Comparison of ENCODE assay signal across 20 cellular contexts in genomic region chr9:95104966-95105365, GRCh38.
DNase-seq lines count a peak whose midpoint lies in the region; ATAC-seq, FAIRE-seq and TF ChIP-seq lines count a peak whose summit lies in the region.
"Had no signal": no experiment of that assay in that cellular context is flagged by ENCODE, and none has a peak within 500 bp of the region (broad histone marks: within the 10 kb centered on the region; RNA-seq: fewer than 3 reads in every experiment).

No MANE protein-coding gene starts in this region.

- H3K4me3 Mint-ChIP-seq in astrocyte (ENCODE audit: unreplicated experiment): no peak overlapping the region

- H3F3A ChIP-seq in smooth muscle cell (ENCODE audit: low read depth): peaks cover 3% of the 10 kb centered on the region

- H3K27me3 ChIP-seq in astrocyte (ENCODE audit: insufficient read depth, low read length) (no peaks in the 10 kb centered on the region), right atrium auricular region (no peaks in the 10 kb centered on the region), smooth muscle cell (ENCODE audit: low read depth) (no peaks in the 10 kb centered on the region)
- H3K27me3 ChIP-seq: cardiac muscle cell, heart right ventricle, testis had no signal

- H2AFZ ChIP-seq in astrocyte (ENCODE audit: low read depth, low read length) (no peak overlapping the region), smooth muscle cell (ENCODE audit: low read depth) (no peak overlapping the region)
- H2AFZ ChIP-seq: GM23248 had no signal

- no peaks in the 10 kb centered on the region for H3K27me3 Mint-ChIP-seq in astrocyte (ENCODE audit: low read depth, unreplicated experiment)

- H3K36me3 ChIP-seq in astrocyte (ENCODE audit: insufficient read depth, low read length): peaks cover 6% of the 10 kb centered on the region
- H3K36me3 ChIP-seq in right atrium auricular region: peaks cover 61% of the 10 kb centered on the region
- no peaks in the 10 kb centered on the region for H3K36me3 ChIP-seq in smooth muscle cell (ENCODE audit: low read depth)

- peaks cover 8% of the 10 kb centered on the region for H4K20me1 ChIP-seq in astrocyte (ENCODE audit: insufficient read depth, low read length)
- H4K20me1 ChIP-seq in smooth muscle cell (ENCODE audit: low read depth): no peaks in the 10 kb centered on the region

- no peak for TF ChIP-seq CTCF in astrocyte (IDR thresholded peaks at IDR 0.05; ENCODE audit: insufficient read depth, low read depth, low read length)
- TF ChIP-seq CTCF in right atrium auricular region (IDR thresholded peaks at IDR 0.05): no peak
- TF ChIP-seq CTCF in smooth muscle cell (IDR thresholded peaks at IDR 0.05; ENCODE audit: borderline replicate concordance, insufficient read depth, poor library complexity, severe bottlenecking): no peak

- peak; percentile 73 for DNase-seq in NCI-H2107 (lab: John Stamatoyannopoulos, UW)
- no peak for DNase-seq in astrocyte (ENCODE audit: low read depth)
- no peak for DNase-seq in right atrium auricular region (ENCODE audit: low spot score)
- no peak for DNase-seq in smooth muscle cell (lab: John Stamatoyannopoulos, UW; ENCODE audit: unreplicated experiment)
- DNase-seq in dedifferentiated amniotic fluid mesenchymal stem cell (ENCODE audit: extremely low spot score): no peak
- DNase-seq: activated gamma-delta T cell; effector CD4-positive, alpha-beta T cell; GM23248; heart right ventricle; MM.1S; NCI-H1436; NCI-H82; stimulated activated CD4-positive, alpha-beta T cell treated with anti-CD3 and anti-CD28 coated beads, Interleukin-15, amount 100 ng/mL, for 24 hours; T-helper 2 cell; testis had no signal

- H3K4me1 Mint-ChIP-seq in astrocyte (ENCODE audit: low read depth, unreplicated experiment): peaks cover 21% of the 10 kb centered on the region

- H3K4me1 ChIP-seq in astrocyte (ENCODE audit: insufficient read depth, low read length): peaks cover 26% of the 10 kb centered on the region
- H3K4me1 ChIP-seq in right atrium auricular region: peaks cover 0 to 63% of the 10 kb centered on the region in 2 donors
- H3K4me1 ChIP-seq in smooth muscle cell (ENCODE audit: low read depth): no peaks in the 10 kb centered on the region

- H3K9me3 Mint-ChIP-seq in astrocyte (ENCODE audit: unreplicated experiment): no peaks in the 10 kb centered on the region

- WGBS in smooth muscle cell (ENCODE audit: low lambda C conversion rate): 86% methylated on average over 13 of the region's 13 CpGs

- H3K4me3 ChIP-seq in astrocyte (ENCODE audit: insufficient read depth, low read depth, low read length) (no peak overlapping the region), right atrium auricular region (no peak overlapping the region), smooth muscle cell (no peak overlapping the region)
- H3K4me3 ChIP-seq: cardiac muscle cell, GM23248, heart right ventricle, lung, testis had no signal

- peaks cover 3% of the 10 kb centered on the region for H3K36me3 Mint-ChIP-seq in astrocyte (ENCODE audit: low read depth, unreplicated experiment)

- no peak overlapping the region for H3K9ac ChIP-seq in astrocyte (ENCODE audit: low read length)
- H3K9ac ChIP-seq in smooth muscle cell (ENCODE audit: low read depth): no peak overlapping the region
- H3K9ac ChIP-seq: GM23248 had no signal

- no peak for FAIRE-seq in astrocyte (lab: Jason Lieb, UNC)

- H3K4me2 ChIP-seq in astrocyte (ENCODE audit: low read length) (no peak overlapping the region), smooth muscle cell (no peak overlapping the region)

- H3K27ac ChIP-seq in astrocyte (ENCODE audit: low read depth, low read length) (no peak overlapping the region), right atrium auricular region (peak overlapping the region; percentile 32 to 68), smooth muscle cell (ENCODE audit: low read depth) (peak overlapping the region; percentile 57)
- H3K27ac ChIP-seq: cardiac muscle cell, GM23248, testis had no signal

- H3K9me3 ChIP-seq in astrocyte (ENCODE audit: insufficient read depth, low read depth, low read length) (no peaks in the 10 kb centered on the region), right atrium auricular region (no peaks in the 10 kb centered on the region), smooth muscle cell (replicated peaks; ENCODE audit: low read depth) (no peaks in the 10 kb centered on the region)
- H3K9me3 ChIP-seq: heart right ventricle, testis had no signal

- H3K27ac Mint-ChIP-seq in astrocyte (ENCODE audit: unreplicated experiment): peak overlapping the region; percentile 48

- H3K79me2 ChIP-seq in astrocyte (ENCODE audit: insufficient read depth, low read length) (no peaks in the 10 kb centered on the region), smooth muscle cell (ENCODE audit: low read depth) (no peaks in the 10 kb centered on the region)

- no peak for ATAC-seq in GM21576 (IDR thresholded peaks at IDR 0.05; ENCODE audit: unreplicated experiment)
- no peak for ATAC-seq in GM18873 (IDR thresholded peaks at IDR 0.05; ENCODE audit: low FRiP score, unreplicated experiment)
- ATAC-seq in HG03139 (IDR thresholded peaks at IDR 0.05; ENCODE audit: unreplicated experiment): no peak
